17 cellular contexts compared by ENCODE assay signal in the genomic region with DNA sequence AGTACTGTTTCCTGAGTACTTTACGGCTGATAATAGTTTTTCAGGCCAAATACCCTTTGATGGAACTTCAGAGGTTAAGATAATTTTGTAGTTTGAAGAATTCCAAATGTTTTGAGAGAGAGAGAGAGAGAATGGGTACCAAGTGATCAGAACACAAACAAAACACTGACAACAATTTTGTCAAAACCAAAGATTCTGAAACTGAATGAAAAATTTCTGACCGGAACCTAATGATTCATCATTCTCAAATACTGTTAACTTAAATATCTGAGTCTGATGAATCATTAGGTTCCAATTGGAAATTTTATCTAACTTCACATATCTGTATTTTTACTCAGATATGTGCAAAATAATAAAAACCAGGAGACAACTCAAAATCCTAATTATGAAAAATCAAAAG. TPM values are rescaled to one million over a fixed set of nuclear protein-coding genes. Genes with fewer than 3 reads are reported as not detected.
DNase-seq lines count a peak whose midpoint lies in the region; ATAC-seq, FAIRE-seq and TF ChIP-seq lines count a peak whose summit lies in the region.
"Had no signal": no experiment of that assay in that cellular context is flagged by ENCODE, and none has a peak within 500 bp of the region (broad histone marks: within the 10 kb centered on the region; RNA-seq: fewer than 3 reads in every experiment).

No MANE protein-coding gene starts in this region.

- H3K27me3 ChIP-seq in CD4-positive, CD25-positive, alpha-beta regulatory T cell (ENCODE audit: control insufficient read depth, insufficient read depth, low read length): no peaks in the 10 kb centered on the region
- H3K27me3 ChIP-seq in GM23248 (replicated peaks; ENCODE audit: insufficient read depth) (no peaks in the 10 kb centered on the region), SU-DHL-6 (ENCODE audit: low read length) (no peaks in the 10 kb centered on the region), HepG2 (ENCODE audit: control insufficient read depth in 1 of 2, insufficient read depth in 2 of 2, low read length in 2 of 2) (no peaks in the 10 kb centered on the region; a peak in 1 of 5 replicates)

- TF ChIP-seq POLR2A in HepG2 (IDR thresholded peaks at IDR 0.05; ENCODE audit: insufficient read depth in 1 of 2, low read depth in 2 of 2, low read length in 2 of 2): no peak
- TF ChIP-seq POLR2A in H54 (IDR thresholded peaks at IDR 0.05; ENCODE audit: low read depth, low read length): no peak
- TF ChIP-seq POLR2A in lower leg skin (IDR thresholded peaks at IDR 0.05): no peak

- H4K20me1 ChIP-seq in GM23248 (ENCODE audit: insufficient read depth): no peaks in the 10 kb centered on the region
- H4K20me1 ChIP-seq in SU-DHL-6 (ENCODE audit: low read depth, low read length): no peaks in the 10 kb centered on the region
- no peaks in the 10 kb centered on the region for H4K20me1 ChIP-seq in HepG2 (ENCODE audit: insufficient read depth, low read length)

- no TSS peak for BruUV-seq in HepG2 (replicated peaks; lab: Mats Ljungman, UMichigan)

- no peak for TF ChIP-seq EP300 in HepG2 (IDR thresholded peaks at IDR 0.05; ENCODE audit: low read depth in 2 of 2, low read length in 2 of 2)
- TF ChIP-seq EP300 in HepG2 (CRISPR knock-in tag; IDR thresholded peaks at IDR 0.05; ENCODE audit: borderline replicate concordance): no peak

- in situ Hi-C loops in GM23248 (cut with MboI) (no loop called here), HepG2 (cut with HindIII; ENCODE audit: extremely low pct_ligation_motif_present, low pct_unique_long_range_greater_than_20kb) (no loop called here)

- H2AFZ ChIP-seq in GM23248 (no peak overlapping the region), SU-DHL-6 (ENCODE audit: low read depth, low read length, severe bottlenecking) (no peak overlapping the region), HepG2 (ENCODE audit: low read length) (no peak overlapping the region)

- H3K4me3 Mint-ChIP-seq in CD4-positive, CD25-positive, alpha-beta regulatory T cell: peak overlapping the region; percentile 27 to 84 (median 56)
- H3K4me3 Mint-ChIP-seq: CD14-positive monocyte had no signal

- H3K4me1 ChIP-seq in CD4-positive, CD25-positive, alpha-beta regulatory T cell (ENCODE audit: control insufficient read depth, insufficient read depth, low read length, poor library complexity, severe bottlenecking): peaks cover 30% of the 10 kb centered on the region
- peaks cover 13% of the 10 kb centered on the region for H3K4me1 ChIP-seq in GM23248 (ENCODE audit: insufficient read depth)
- peaks cover 44% of the 10 kb centered on the region for H3K4me1 ChIP-seq in HepG2 (ENCODE audit: insufficient read depth, low read length)

- H3K4me3 ChIP-seq in CD4-positive, CD25-positive, alpha-beta regulatory T cell (ENCODE audit: low read depth, low read length): peak overlapping the region; percentile 13
- H3K4me3 ChIP-seq in GM23248 (0 out of 2 replicates have a peak overlapping the region, but pooled peaks have one; percentile 23), SU-DHL-6 (ENCODE audit: insufficient read depth, low read length, poor library complexity, severe bottlenecking) (no peak overlapping the region), fibroblast of pulmonary artery (replicated peaks; ENCODE audit: low read depth, low read length) (peak overlapping the region; percentile 11), HepG2 (replicated peaks in 1 of 3; ENCODE audit: insufficient read depth in 1 of 3, low read depth in 2 of 3, low read length in 3 of 3) (no peak overlapping the region), lower leg skin (ENCODE audit: low read depth, poor library complexity, severe bottlenecking) (no peak overlapping the region)
- H3K4me3 ChIP-seq: HAP-1 had no signal

- peaks cover 3% of the 10 kb centered on the region for H3K36me3 Mint-ChIP-seq in CD4-positive, CD25-positive, alpha-beta regulatory T cell

- intact Hi-C loops in HepG2 (cut with micrococcal nuclease; ENCODE audit: unreplicated experiment): no loop called here
- intact Hi-C loops in lower leg skin (cut with DNase I; ENCODE audit: low total_unique reads): no loop called here

- TF ChIP-seq RAD21 in HepG2 (CRISPR knock-in tag; IDR thresholded peaks at IDR 0.05): no peak

- no peak for ATAC-seq in CD4-positive, CD25-positive, alpha-beta regulatory T cell (ENCODE audit: low read depth in 2 of 2)
- ATAC-seq in HepG2: no peak

- H3K4me2 ChIP-seq in GM23248 (ENCODE audit: unreplicated experiment): peak overlapping the region; percentile 2
- peak overlapping the region; percentile 37 for H3K4me2 ChIP-seq in SU-DHL-6 (ENCODE audit: low read depth, low read length, poor library complexity, severe bottlenecking)
- no peak overlapping the region for H3K4me2 ChIP-seq in HepG2 (ENCODE audit: low read depth, low read length)
- H3K4me2 ChIP-seq: KMS-11 had no signal

- H3F3A ChIP-seq in GM23248 (ENCODE audit: insufficient read depth) (peaks cover 6% of the 10 kb centered on the region), SU-DHL-6 (ENCODE audit: insufficient read depth) (no peaks in the 10 kb centered on the region)

- H3K36me3 ChIP-seq in CD4-positive, CD25-positive, alpha-beta regulatory T cell (ENCODE audit: control insufficient read depth, insufficient read depth, low read length): peaks cover 4% of the 10 kb centered on the region
- H3K36me3 ChIP-seq in GM23248 (ENCODE audit: low read depth) (no peaks in the 10 kb centered on the region), SU-DHL-6 (ENCODE audit: low read length) (peaks cover 19% of the 10 kb centered on the region), HepG2 (replicated peaks in 1 of 2; ENCODE audit: control insufficient read depth in 1 of 2, insufficient read depth in 2 of 2, low read length in 2 of 2) (0 out of 5 replicates have a peak, but pooled peaks cover 0 to 2% of the 10 kb centered on the region in 2 experiments)

- no peaks in the 10 kb centered on the region for H3K27me3 Mint-ChIP-seq in CD4-positive, CD25-positive, alpha-beta regulatory T cell

- peak overlapping the region in 1 of 3 donors; percentile 77 for H3K27ac Mint-ChIP-seq in CD4-positive, CD25-positive, alpha-beta regulatory T cell

- H3K4me1 Mint-ChIP-seq in CD4-positive, CD25-positive, alpha-beta regulatory T cell: peaks cover 25 to 64% (median 47%) of the 10 kb centered on the region in 4 donors

- H3K9ac ChIP-seq in GM23248 (no peak overlapping the region), SU-DHL-6 (ENCODE audit: low read length) (no peak overlapping the region), HepG2 (ENCODE audit: insufficient read depth, low read depth, low read length) (no peak overlapping the region)
- H3K9ac ChIP-seq: KMS-11 had no signal

- POLR2A ChIA-PET in HepG2 (lab: Yijun Ruan, JAX): interaction anchor here (1.1 kb wide), 1 partner anchor 8 kb away, joined by 3 read pairs; no protein-coding TSS in a partner anchor

- 39 to 52% methylated on average over 2 of the region's 2 CpGs for WGBS in GM23248 (ENCODE audit: low coverage in 1 of 2, low lambda C conversion rate in 2 of 2, missing lambda C conversion rate in 2 of 2), 2 experiments
- WGBS in HepG2 (ENCODE audit: low lambda C conversion rate): 93% methylated on average over 2 of the region's 2 CpGs
- 48 to 93% methylated on average over 2 of the region's 2 CpGs for WGBS in lower leg skin, 2 donors

- TF ChIP-seq CTCF in SU-DHL-6 (IDR thresholded peaks at IDR 0.05; ENCODE audit: insufficient read depth, low read length, poor library complexity, severe bottlenecking) (no peak), fibroblast of pulmonary artery (IDR thresholded peaks at IDR 0.05; ENCODE audit: low read length, missing control alignments) (no peak), HepG2 (CRISPR knock-in tag; IDR thresholded peaks at IDR 0.05) (no peak), lower leg skin (IDR thresholded peaks at IDR 0.05) (no peak)

- peaks cover 82% of the 10 kb centered on the region for H3K79me2 ChIP-seq in GM23248 (ENCODE audit: insufficient read depth)
- H3K79me2 ChIP-seq in SU-DHL-6 (ENCODE audit: insufficient read depth, low read length): peaks cover 90% of the 10 kb centered on the region
- peaks cover 17% of the 10 kb centered on the region for H3K79me2 ChIP-seq in HepG2 (ENCODE audit: insufficient read depth, low read length)

- H3K9me3 ChIP-seq in CD4-positive, CD25-positive, alpha-beta regulatory T cell (ENCODE audit: control insufficient read depth in 2 of 2, low read length in 2 of 2): no peaks in the 10 kb centered on the region
- H3K9me3 ChIP-seq in GM23248 (ENCODE audit: low read depth): no peaks in the 10 kb centered on the region
- H3K9me3 ChIP-seq in SU-DHL-6 (ENCODE audit: insufficient read depth, low read length): no peaks in the 10 kb centered on the region
- H3K9me3 ChIP-seq in HepG2 (ENCODE audit: low read length): no peaks in the 10 kb centered on the region
- H3K9me3 ChIP-seq: HAP-1 had no signal

- no peak for FAIRE-seq in HepG2 (lab: Jason Lieb, UNC)
- FAIRE-seq in H54 (lab: Jason Lieb, UNC): no peak

- CTCF ChIA-PET in HepG2 (lab: Yijun Ruan, JAX; ENCODE audit: low intra/inter-chr PET ratio, low total read pairs): no interaction called here

- no peak for DNase-seq in CD4-positive, CD25-positive, alpha-beta regulatory T cell
- DNase-seq in GM23248 (peak; percentile 53), fibroblast of pulmonary artery (ENCODE audit: low read depth) (peak; percentile 35), HepG2 (ENCODE audit: low spot score) (no peak), H54 (ENCODE audit: insufficient read length, low spot score) (no peak), lower leg skin (ENCODE audit: low spot score in 2 of 2) (no peak)
- DNase-seq: ACHN, AML-193, NCI-H1092, NCI-H2107, NCI-H2227 treated with DMSO at 0.1 percent for 48 hours, NCI-H524, SHP77 treated with DMSO at 0.1 percent for 48 hours had no signal

- H3K27ac ChIP-seq in CD4-positive, CD25-positive, alpha-beta regulatory T cell (ENCODE audit: insufficient read depth, low read length, poor library complexity, severe bottlenecking): no peak overlapping the region
- H3K27ac ChIP-seq in GM23248 (peak overlapping the region; percentile 17; the same call in 1 of the 2 replicates), SU-DHL-6 (ENCODE audit: low read depth, low read length) (no peak overlapping the region), HepG2 (ENCODE audit: extremely low read length, insufficient read depth, low read length) (no peak overlapping the region)
- H3K27ac ChIP-seq: KMS-11 had no signal

- H3K9me3 Mint-ChIP-seq in CD4-positive, CD25-positive, alpha-beta regulatory T cell: no peaks in the 10 kb centered on the region

- no peaks in the 10 kb centered on the region for H3K9me2 ChIP-seq in GM23248 (ENCODE audit: insufficient read depth)
- H3K9me2 ChIP-seq in SU-DHL-6 (replicated peaks; ENCODE audit: insufficient read depth, low read length): no peaks in the 10 kb centered on the region

RNA-seq across cellular contexts. Expression of gene LMBRD2, which starts 4.0 kb away (rescaled TPM):
- total RNA-seq in CD4-positive, CD25-positive, alpha-beta regulatory T cell: 11.0 TPM
- polyA plus RNA-seq in CD4-positive, CD25-positive, alpha-beta regulatory T cell: 1 to 10 TPM; 2.5 to 5.0 (median 3.7) TPM
- 14.5 and 28.2 TPM in 2 replicates for total RNA-seq in GM23248 (2014; rRNA removed; shearing (Covaris generic))
- 6.9 and 7.0 TPM in 2 replicates for polyA plus RNA-seq in GM23248 (2016; fragmentation: Nextera tagmentation; extraction: Ambion mirVana)
- 1.8 and 4.7 TPM in 2 replicates for total RNA-seq in HepG2 (2016; rRNA removed; fragmentation: Illumina TruSeq; extraction: Trizol)
- 0.51 and 0.88 TPM in 2 replicates for total RNA-seq in HepG2 (2016; cell fraction: cytosol; rRNA removed; fragmentation: Illumina TruSeq; extraction: Trizol; ENCODE audit: low read depth)
- 1.9 and 2.6 TPM in 2 replicates for total RNA-seq in HepG2 (2016; cell fraction: insoluble cytoplasmic fraction; rRNA removed; fragmentation: Illumina TruSeq; extraction: Trizol)
- 0.83 and 1.1 TPM in 2 replicates for total RNA-seq in HepG2 (2016; cell fraction: membrane; rRNA removed; fragmentation: Illumina TruSeq; extraction: Trizol)
- 6.0 and 7.7 TPM in 2 replicates for total RNA-seq in HepG2 (2016; cell fraction: nucleus; rRNA removed; fragmentation: Illumina TruSeq; extraction: Trizol)
- polyA plus RNA-seq in HepG2 (2011; rRNA removed): 2.0 TPM in 2 replicates
- polyA plus RNA-seq in HepG2 (2011; cell fraction: cytosol; rRNA removed): 0.43 and 0.82 TPM in 2 replicates
- polyA plus RNA-seq in HepG2 (2011; cell fraction: nucleus; rRNA removed): 2.0 and 2.2 TPM in 2 replicates
- polyA plus RNA-seq in HepG2 (2012): 2.1 and 2.8 TPM in 2 replicates
- 0.12 and 0.41 TPM in 2 replicates for polyA plus RNA-seq in HepG2 (2016; cell fraction: cytosol; fragmentation: Illumina TruSeq; extraction: Trizol; ENCODE audit: low read depth)
- polyA plus RNA-seq in HepG2 (2016; cell fraction: insoluble cytoplasmic fraction; fragmentation: Illumina TruSeq; extraction: Trizol; ENCODE audit: low read depth): 1.1 and 1.2 TPM in 2 replicates
- polyA plus RNA-seq in HepG2 (2016; cell fraction: membrane; fragmentation: Illumina TruSeq; extraction: Trizol; ENCODE audit: low read depth): 0.27 and 0.40 TPM in 2 replicates
- polyA plus RNA-seq in HepG2 (2016; cell fraction: nucleus; fragmentation: Illumina TruSeq; extraction: Trizol; ENCODE audit: insufficient read depth, low read depth): 4.2 and 5.2 TPM in 2 replicates
- polyA minus RNA-seq in HepG2 (2011; rRNA and poly(A)+ RNA removed; ENCODE audit: low replicate concordance): 3.3 and 13.6 TPM in 2 replicates
- 2.8 and 4.0 TPM in 2 replicates for polyA minus RNA-seq in HepG2 (2011; cell fraction: cytosol; rRNA and poly(A)+ RNA removed)
- polyA minus RNA-seq in HepG2 (2011; cell fraction: nucleus; rRNA and poly(A)+ RNA removed): 6.8 and 9.4 TPM in 2 replicates
- total RNA-seq in lower leg skin: 10 to 100 TPM in 3 of 4 donors, 1 to 10 TPM in 1; 8.1 to 22.4 (median 11.3) TPM

RNA-seq across cellular contexts. Expression of gene SKP2, which starts 4.2 kb away (rescaled TPM):
- 21.1 TPM for total RNA-seq in CD4-positive, CD25-positive, alpha-beta regulatory T cell
- 10 to 100 TPM; 13.9 to 22.8 (median 21.0) TPM for polyA plus RNA-seq in CD4-positive, CD25-positive, alpha-beta regulatory T cell
- total RNA-seq in GM23248 (2014; rRNA removed; shearing (Covaris generic)): 38.8 and 41.6 TPM in 2 replicates
- polyA plus RNA-seq in GM23248 (2016; fragmentation: Nextera tagmentation; extraction: Ambion mirVana) (31.1 and 31.5 TPM in 2 replicates), HepG2 (2011; rRNA removed) (24.7 and 29.6 TPM in 2 replicates)
- total RNA-seq in HepG2 (2016; rRNA removed; fragmentation: Illumina TruSeq; extraction: Trizol) (84.1 and 121 TPM in 2 replicates), lower leg skin (10 to 100 TPM in 1 of 4 donors, 1 to 10 TPM in 3; 6.9 to 12.8 (median 8.6) TPM)
- 34.3 and 35.7 TPM in 2 replicates for total RNA-seq in HepG2 (2016; cell fraction: cytosol; rRNA removed; fragmentation: Illumina TruSeq; extraction: Trizol; ENCODE audit: low read depth)
- 83.8 and 119 TPM in 2 replicates for total RNA-seq in HepG2 (2016; cell fraction: insoluble cytoplasmic fraction; rRNA removed; fragmentation: Illumina TruSeq; extraction: Trizol)
- 103 and 105 TPM in 2 replicates for total RNA-seq in HepG2 (2016; cell fraction: membrane; rRNA removed; fragmentation: Illumina TruSeq; extraction: Trizol)
- 51.9 and 54.0 TPM in 2 replicates for total RNA-seq in HepG2 (2016; cell fraction: nucleus; rRNA removed; fragmentation: Illumina TruSeq; extraction: Trizol)
- polyA plus RNA-seq in HepG2 (2011; cell fraction: cytosol; rRNA removed): 20.2 and 23.0 TPM in 2 replicates
- polyA plus RNA-seq in HepG2 (2011; cell fraction: nucleus; rRNA removed): 19.4 and 21.5 TPM in 2 replicates
- polyA plus RNA-seq in HepG2 (2012): 16.6 and 29.1 TPM in 2 replicates
- 24.9 and 29.5 TPM in 2 replicates for polyA plus RNA-seq in HepG2 (2016; cell fraction: cytosol; fragmentation: Illumina TruSeq; extraction: Trizol; ENCODE audit: low read depth)
- 84.4 and 87.1 TPM in 2 replicates for polyA plus RNA-seq in HepG2 (2016; cell fraction: insoluble cytoplasmic fraction; fragmentation: Illumina TruSeq; extraction: Trizol; ENCODE audit: low read depth)
- 49.9 and 54.3 TPM in 2 replicates for polyA plus RNA-seq in HepG2 (2016; cell fraction: membrane; fragmentation: Illumina TruSeq; extraction: Trizol; ENCODE audit: low read depth)
- polyA plus RNA-seq in HepG2 (2016; cell fraction: nucleus; fragmentation: Illumina TruSeq; extraction: Trizol; ENCODE audit: insufficient read depth, low read depth): 55.5 and 56.1 TPM in 2 replicates
- polyA minus RNA-seq in HepG2 (2011; rRNA and poly(A)+ RNA removed; ENCODE audit: low replicate concordance): 46.3 and 180 TPM in 2 replicates
- 23.5 and 24.9 TPM in 2 replicates for polyA minus RNA-seq in HepG2 (2011; cell fraction: cytosol; rRNA and poly(A)+ RNA removed)
- 30.7 and 31.5 TPM in 2 replicates for polyA minus RNA-seq in HepG2 (2011; cell fraction: nucleus; rRNA and poly(A)+ RNA removed)

Comparison
In these comparisons a context has a peak if more than half of its experiments do, and no peak if none do; other contexts are left out.
1. DNase-seq: peak in GM23248 (single experiment) and fibroblast of pulmonary artery (single experiment); none in CD4-positive, CD25-positive, alpha-beta regulatory T cell (0 of 3), HepG2 (single experiment), H54 (single experiment) and lower leg skin (0 of 2).
2. H3K4me3 ChIP-seq: peak in CD4-positive, CD25-positive, alpha-beta regulatory T cell (single experiment), GM23248 (single experiment) and fibroblast of pulmonary artery (single experiment); none in SU-DHL-6 (single experiment), HepG2 (0 of 3) and lower leg skin (single experiment).